ENCODE assay signal across 14 cellular contexts in the genomic region with DNA sequence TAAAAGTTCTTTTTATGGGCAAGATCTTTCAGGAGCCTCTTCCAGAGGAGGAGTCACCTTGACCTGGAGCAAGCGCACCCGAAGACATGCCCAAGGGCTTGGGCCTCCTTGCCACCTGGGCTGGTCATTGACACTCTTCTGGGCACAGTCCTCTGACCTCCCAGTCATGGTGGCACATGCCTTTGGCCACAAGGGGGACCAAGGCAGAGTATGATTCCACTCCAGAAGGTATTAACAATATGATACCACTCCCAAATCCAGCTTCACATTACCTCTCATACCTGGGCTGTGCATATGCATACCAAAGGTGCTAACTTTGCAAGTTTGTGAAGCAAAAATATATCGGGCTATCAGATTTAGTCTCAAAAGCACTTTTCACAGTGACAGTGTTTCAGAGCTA.
DNase-seq lines count a peak whose midpoint lies in the region; ATAC-seq, FAIRE-seq and TF ChIP-seq lines count a peak whose summit lies in the region.
"Had no signal": no experiment of that assay in that cellular context is flagged by ENCODE, and none has a peak within 500 bp of the region (broad histone marks: within the 10 kb centered on the region; RNA-seq: fewer than 3 reads in every experiment).

No MANE protein-coding gene starts in this region.

- H3K14ac ChIP-seq in H1 (ENCODE audit: insufficient read length): no peak overlapping the region

- no peak overlapping the region for H3K4me3 ChIP-seq in MM.1S (ENCODE audit: low read length)
- no peak overlapping the region for H3K4me3 ChIP-seq in H1 (ENCODE audit: extremely low read depth in 1 of 4, insufficient read depth in 2 of 4, low read depth in 3 of 4, low read length in 4 of 4)
- no peak overlapping the region for H3K4me3 ChIP-seq in testis

- H3K27me3 ChIP-seq in MM.1S (replicated peaks; ENCODE audit: insufficient read depth, low read length) (no peaks in the 10 kb centered on the region), H1 (replicated peaks in 1 of 4; ENCODE audit: control insufficient read depth in 3 of 4, extremely low read depth in 1 of 4, insufficient read depth in 3 of 4, low read length in 3 of 4) (peaks cover 0 to 2% (median 0%) of the 10 kb centered on the region in 4 experiments; a peak in 3 of 7 replicates), testis (no peaks in the 10 kb centered on the region)

- H2BK12ac ChIP-seq in H1 (ENCODE audit: low read depth, low read length): no peak overlapping the region

- H3K23me2 ChIP-seq in H1 (ENCODE audit: low read depth, low read length): no peaks in the 10 kb centered on the region

- no peak overlapping the region for H3K56ac ChIP-seq in H1 (replicated peaks; ENCODE audit: insufficient read length, low read depth, low read length)

- intact Hi-C loops in testis (cut with DNase I; ENCODE audit: low total_unique reads): no loop called here

- H2AFZ ChIP-seq in MM.1S (ENCODE audit: low read length) (no peak overlapping the region), H1 (ENCODE audit: low read length) (no peak overlapping the region)
- H2AFZ ChIP-seq: parathyroid adenoma had no signal

- H3K4me2 ChIP-seq in MM.1S (ENCODE audit: low read depth, low read length): no peak overlapping the region
- no peak overlapping the region for H3K4me2 ChIP-seq in H1 (ENCODE audit: insufficient read depth in 1 of 2, low read depth in 2 of 2, low read length in 2 of 2)

- H3K79me2 ChIP-seq in MM.1S (ENCODE audit: low read length) (no peaks in the 10 kb centered on the region), H1 (ENCODE audit: control insufficient read depth in 1 of 2, insufficient read depth in 2 of 2, low read length in 2 of 2) (no peaks in the 10 kb centered on the region)
- H3K79me2 ChIP-seq: parathyroid adenoma had no signal

- H3K27ac Mint-ChIP-seq in progenitor cell of endocrine pancreas: peak overlapping the region; percentile 34
- H3K27ac Mint-ChIP-seq: stimulated activated naive CD8-positive, alpha-beta T cell treated with anti-CD3 and anti-CD28 coated beads, Interleukin-15, Interleukin-2, amounts not matched to agents 100 ng/mL and 50 ng/mL, for 24 hours had no signal

- H3K9me3 ChIP-seq in MM.1S (replicated peaks; ENCODE audit: insufficient read depth, low read length): no peaks in the 10 kb centered on the region
- no peaks in the 10 kb centered on the region for H3K9me3 ChIP-seq in H1 (ENCODE audit: insufficient read depth in 2 of 2, low read depth in 1 of 2, low read length in 1 of 2)
- no peaks in the 10 kb centered on the region for H3K9me3 ChIP-seq in testis

- no peak overlapping the region for H4K8ac ChIP-seq in H1 (ENCODE audit: extremely low read depth, insufficient read depth, low read length)

- H3K4me1 Mint-ChIP-seq in progenitor cell of endocrine pancreas (ENCODE audit: low read depth): peaks cover 29% of the 10 kb centered on the region

- CTCF ChIA-PET in H1 (lab: Charles Lee; ENCODE audit: partially characterized antibody): interaction anchor here (0.7 to 2.0 kb wide), 13 partner anchors 8 to 442 kb away, joined by 3 to 10 read pairs (median 3); no protein-coding TSS in a partner anchor

- H3K18ac ChIP-seq in H1 (ENCODE audit: extremely low read depth, low read length): no peak overlapping the region

- H4K91ac ChIP-seq in H1 (replicated peaks; ENCODE audit: insufficient read length, low read length): no peak overlapping the region

- ATAC-seq in HG03521 (IDR thresholded peaks at IDR 0.05; ENCODE audit: unreplicated experiment): no peak

- no peaks in the 10 kb centered on the region for H3K27me3 Mint-ChIP-seq in progenitor cell of endocrine pancreas

- no peak overlapping the region for H3K4me3 Mint-ChIP-seq in progenitor cell of endocrine pancreas (ENCODE audit: low read depth)
- H3K4me3 Mint-ChIP-seq: stimulated activated naive CD8-positive, alpha-beta T cell treated with anti-CD3 and anti-CD28 coated beads, Interleukin-15, Interleukin-2, amounts not matched to agents 100 ng/mL and 50 ng/mL, for 24 hours had no signal

- no peak overlapping the region for H3K27ac ChIP-seq in MM.1S (ENCODE audit: low read length)
- H3K27ac ChIP-seq in H1 (ENCODE audit: low read depth, low read length): no peak overlapping the region
- H3K27ac ChIP-seq in testis: no peak overlapping the region
- H3K27ac ChIP-seq: parathyroid adenoma had no signal

- H2BK15ac ChIP-seq in H1 (ENCODE audit: low read length): no peak overlapping the region

- no peak overlapping the region for H3K23ac ChIP-seq in H1 (ENCODE audit: insufficient read length)

- H3K9me3 Mint-ChIP-seq in progenitor cell of endocrine pancreas (ENCODE audit: low read depth): no peaks in the 10 kb centered on the region
- H3K9me3 Mint-ChIP-seq: stimulated activated naive CD8-positive, alpha-beta T cell treated with anti-CD3 and anti-CD28 coated beads, Interleukin-15, Interleukin-2, amounts not matched to agents 100 ng/mL and 50 ng/mL, for 24 hours had no signal

- TF ChIP-seq POLR2A in H1 (IDR thresholded peaks at IDR 0.05; ENCODE audit: control extremely low read depth in 1 of 2, low read depth in 2 of 2, low read length in 2 of 2) (no peak), testis (IDR thresholded peaks at IDR 0.05) (no peak)

- no peak for TF ChIP-seq EP300 in H1 (IDR thresholded peaks at IDR 0.05; ENCODE audit: borderline replicate concordance in 1 of 2, low read depth in 2 of 2, low read length in 2 of 2)

- no peaks in the 10 kb centered on the region for H4K20me1 ChIP-seq in MM.1S (ENCODE audit: insufficient read depth, low read length)
- no peaks in the 10 kb centered on the region for H4K20me1 ChIP-seq in H1 (replicated peaks in 1 of 2; ENCODE audit: control insufficient read depth in 1 of 2, insufficient read depth in 2 of 2, low read length in 2 of 2)

- H3K4ac ChIP-seq in H1 (replicated peaks; ENCODE audit: insufficient read length, low read depth, low read length): no peak overlapping the region

- TF ChIP-seq RAD21 in H1 (IDR thresholded peaks at IDR 0.05 in 1 of 2, conservative IDR thresholded peaks at IDR 0.05 in 1 of 2; ENCODE audit: low read depth in 2 of 2, low read length in 2 of 2): peak in 1 of 2 experiments; percentile 21; a peak in 1 of 4 replicates

- no peak overlapping the region for H2BK5ac ChIP-seq in H1 (ENCODE audit: low read depth, low read length)

- no peak overlapping the region for H2AK5ac ChIP-seq in H1 (ENCODE audit: low read depth, low read length)

- H4K5ac ChIP-seq in H1 (ENCODE audit: insufficient read length, low read depth, low read length): no peak overlapping the region

- POLR2A ChIA-PET in H1 (lab: Charles Lee; ENCODE audit: partially characterized antibody): interaction anchor here (0.8 kb wide), 1 partner anchor 65 kb away, joined by 3 read pairs; no protein-coding TSS in a partner anchor

- H3K36me3 Mint-ChIP-seq in progenitor cell of endocrine pancreas (ENCODE audit: insufficient read depth): peaks cover 1% of the 10 kb centered on the region

- H2BK20ac ChIP-seq in H1 (ENCODE audit: low read length): no peak overlapping the region

- no peak overlapping the region for H2BK120ac ChIP-seq in H1 (replicated peaks; ENCODE audit: low read depth, low read length)

- DNase-seq in MM.1S: no peak
- no peak for DNase-seq in H1 (ENCODE audit: low read depth in 1 of 2, low spot score in 2 of 2)
- DNase-seq in progenitor cell of endocrine pancreas (ENCODE audit: low spot score, unreplicated experiment): no peak
- no peak for DNase-seq in testis
- no peak for DNase-seq in activated naive CD4-positive, alpha-beta T cell (lab: John Stamatoyannopoulos, UW)
- DNase-seq: activated T-cell treated with anti-CD3 and anti-CD28 coated beads, Interleukin-2, amount 50 U/mL, for 48 hours; head of caudate nucleus; NCI-H1105; stimulated activated CD4-positive, alpha-beta T cell treated with anti-CD3 and anti-CD28 coated beads, Interleukin-12 subunit alpha, Interleukin-12 subunit beta, amount 100 ng/mL, for 4 hours had no signal

- no peaks in the 10 kb centered on the region for H3K9me2 ChIP-seq in MM.1S (replicated peaks; ENCODE audit: insufficient read depth, low read length)

- H3K36me3 ChIP-seq in MM.1S (replicated peaks; ENCODE audit: insufficient read depth, low read length) (no peaks in the 10 kb centered on the region), H1 (ENCODE audit: control insufficient read depth in 2 of 4, insufficient read depth in 4 of 4, low read length in 3 of 4) (no peaks in the 10 kb centered on the region), testis (ENCODE audit: low read depth, missing control alignments) (no peaks in the 10 kb centered on the region)

- 96% methylated on average over 3 of the region's 3 CpGs; no CpG with 5 or more reads in 1 of the 2 experiments for WGBS in H1 (ENCODE audit: extremely low coverage in 1 of 2, insufficient coverage in 1 of 2, insufficient read length in 1 of 2, insufficient replicate concordance in 2 of 2, low coverage in 1 of 2, low lambda C conversion rate in 2 of 2, missing lambda C conversion rate in 1 of 2), 2 experiments
- 89% methylated on average over 3 of the region's 3 CpGs for WGBS in testis, 2 donors

- H3K4me1 ChIP-seq in MM.1S (ENCODE audit: low read length) (0 out of 2 replicates have a peak, but pooled peaks cover 6% of the 10 kb centered on the region), H1 (replicated peaks in 1 of 4; ENCODE audit: control insufficient read depth in 3 of 4, insufficient read depth in 4 of 4, low read length in 3 of 4) (peaks cover 0 to 2% (median 0%) of the 10 kb centered on the region in 4 experiments; a peak in 2 of 7 replicates), testis (no peaks in the 10 kb centered on the region)
- H3K4me1 ChIP-seq: parathyroid adenoma had no signal

- TF ChIP-seq CTCF in GM12874 (IDR thresholded peaks at IDR 0.05; ENCODE audit: insufficient read depth, low read depth, low read length) (peak; percentile 24; the same call in 1 of the 2 replicates), MM.1S (IDR thresholded peaks at IDR 0.05; ENCODE audit: low read length) (peak; percentile 43), H1 (IDR thresholded peaks at IDR 0.05; ENCODE audit: control extremely low read depth in 1 of 3, insufficient read depth in 1 of 3, low read depth in 1 of 3, low read length in 3 of 3) (peak in 2 of 3 experiments; percentile 53; a peak in 2 of 4 replicates), progenitor cell of endocrine pancreas (IDR thresholded peaks at IDR 0.05; ENCODE audit: unreplicated experiment) (peak; percentile 27), testis (IDR thresholded peaks at IDR 0.05) (no peak)

- H3K79me1 ChIP-seq in H1 (ENCODE audit: low read depth, low read length): no peaks in the 10 kb centered on the region

- H3K9ac ChIP-seq in MM.1S (ENCODE audit: low read length): no peak overlapping the region
- H3K9ac ChIP-seq in H1 (replicated peaks in 1 of 4; ENCODE audit: extremely low read depth in 1 of 4, low read depth in 3 of 4, low read length in 3 of 4): no peak overlapping the region
- H3K9ac ChIP-seq: parathyroid adenoma had no signal

- no peaks in the 10 kb centered on the region for H3F3A ChIP-seq in MM.1S (ENCODE audit: insufficient read depth, low read length)

- no peak for FAIRE-seq in H1 (lab: Jason Lieb, UNC)
- FAIRE-seq: keratinocyte had no signal

TF ChIP-seq in H1, 55 proteins besides CTCF, POLR2A, EP300 and RAD21:
- TF ChIP-seq CHD1 (IDR thresholded peaks at IDR 0.05; ENCODE audit: low read depth, low read length): no peak
- no peak for TF ChIP-seq TBP (IDR thresholded peaks at IDR 0.05; ENCODE audit: low read depth, low read length)
- no peak for TF ChIP-seq GTF2F1 (IDR thresholded peaks at IDR 0.05; ENCODE audit: borderline replicate concordance, low read depth, low read length)
- no peak for TF ChIP-seq SIX5 (IDR thresholded peaks at IDR 0.05; ENCODE audit: low read depth, low read length)

Comparison
In these comparisons a context has a peak if more than half of its experiments do, and no peak if none do; other contexts are left out.
1. CTCF ChIP-seq: peak in GM12874 (single experiment), MM.1S (single experiment), H1 (2 of 3) and progenitor cell of endocrine pancreas (single experiment); none in testis (0 of 3).